Comparison of ENCODE assay signal across 19 cellular contexts in genomic region chr1:204359131-204359473, GRCh38. TPM values are rescaled to one million over a fixed set of nuclear protein-coding genes. Genes with fewer than 3 reads are reported as not detected.
DNase-seq lines count a peak whose midpoint lies in the region; ATAC-seq and TF ChIP-seq lines count a peak whose summit lies in the region.
"Had no signal": no experiment of that assay in that cellular context is flagged by ENCODE, and none has a peak within 500 bp of the region (broad histone marks: within the 10 kb centered on the region; RNA-seq: fewer than 3 reads in every experiment).

No MANE protein-coding gene starts in this region.

- H4K20me1 ChIP-seq in neural cell (ENCODE audit: insufficient read depth): no peaks in the 10 kb centered on the region

- peaks cover 4% of the 10 kb centered on the region for H3F3A ChIP-seq in neural cell (ENCODE audit: insufficient read depth, low read length, poor library complexity, severe bottlenecking)

- POLR2A ChIA-PET in AG04449 (lab: Yijun Ruan, JAX): no interaction called here

- H2AFZ ChIP-seq in neural cell (ENCODE audit: low read depth, low read length): peak overlapping the region; percentile 35

- H3K27ac ChIP-seq in HUES6 (ENCODE audit: low read depth, low read length) (no peak overlapping the region), neural cell (ENCODE audit: low read length) (peak overlapping the region; percentile 99)
- H3K27ac ChIP-seq: neutrophil, upper lobe of left lung had no signal

- CTCF ChIA-PET in AG04449 (lab: Yijun Ruan, JAX): interaction anchor here (1.0 to 9.5 kb wide), 9 partner anchors 8 to 488 kb away, joined by 3 to 378 read pairs (median 124); partner anchors contain the start of genes ETNK2, GOLT1A and REN

- H3K4me1 ChIP-seq in HUES6 (ENCODE audit: control insufficient read depth, insufficient read depth, low read length): peaks cover 36% of the 10 kb centered on the region

- no peak for TF ChIP-seq CTCF in AG04449 (IDR thresholded peaks at IDR 0.05; ENCODE audit: insufficient read depth, low read length, missing control alignments)
- TF ChIP-seq CTCF in foreskin fibroblast (IDR thresholded peaks at IDR 0.05; ENCODE audit: low read depth, low read length): no peak
- no peak for TF ChIP-seq CTCF in neural cell (IDR thresholded peaks at IDR 0.05; ENCODE audit: poor library complexity, severe bottlenecking)

- H3K9me3 ChIP-seq in HUES6 (ENCODE audit: control insufficient read depth, insufficient read depth, low read depth, low read length) (no peaks in the 10 kb centered on the region), neural cell (ENCODE audit: low read length) (no peaks in the 10 kb centered on the region)
- H3K9me3 ChIP-seq: neutrophil, right atrium auricular region, upper lobe of left lung had no signal

- ATAC-seq in HG03378 (IDR thresholded peaks at IDR 0.05; ENCODE audit: unreplicated experiment) (no peak), GM21515 (IDR thresholded peaks at IDR 0.05; ENCODE audit: unreplicated experiment) (no peak), HG03521 (IDR thresholded peaks at IDR 0.05; ENCODE audit: unreplicated experiment) (no peak)
- ATAC-seq: activated CD4-positive, CD25-positive, alpha-beta regulatory T cell treated with anti-CD3 and anti-CD28 coated beads, Interleukin-2, amount 50 U/mL, for 24 hours; activated naive CD8-positive, alpha-beta T cell treated with anti-CD3 and anti-CD28 coated beads, Interleukin-2, amount 50 U/mL, for 24 hours; activated T-helper 17 cell treated with anti-CD3 and anti-CD28 coated beads, Interleukin-2, amount 50 U/mL, for 72 hours; esophagus mucosa had no signal

- H3K4me2 ChIP-seq in neural cell (ENCODE audit: low read length): peak overlapping the region; percentile 88

- H3K9me2 ChIP-seq in neural cell (ENCODE audit: insufficient read depth, low read length): no peaks in the 10 kb centered on the region

- TF ChIP-seq RAD21 in neural cell (conservative IDR thresholded peaks at IDR 0.05): peak; percentile 38

- H3K4me3 ChIP-seq in AG04449 (ENCODE audit: low read depth, low read length): peak overlapping the region; percentile 49
- peak overlapping the region; percentile 21; the same call in 1 of the 2 replicates for H3K4me3 ChIP-seq in HUES6 (ENCODE audit: low read depth, low read length)
- H3K4me3 ChIP-seq in foreskin fibroblast (ENCODE audit: low read depth in 1 of 2, low read length in 2 of 2): peak overlapping the region; percentile 24 to 32
- H3K4me3 ChIP-seq in neural cell (ENCODE audit: low read length): peak overlapping the region; percentile 83
- H3K4me3 ChIP-seq: right atrium auricular region, upper lobe of left lung had no signal

- peaks cover 41% of the 10 kb centered on the region for H3K79me2 ChIP-seq in neural cell (replicated peaks; ENCODE audit: insufficient read depth, low read length)

- H3K27me3 ChIP-seq in HUES6 (ENCODE audit: control insufficient read depth, insufficient read depth, low read length) (peaks cover 19% of the 10 kb centered on the region), neural cell (ENCODE audit: insufficient read depth, low read depth, low read length) (peaks cover under 1% of the 10 kb centered on the region)
- H3K27me3 ChIP-seq: right atrium auricular region, upper lobe of left lung had no signal

- H3K36me3 ChIP-seq in HUES6 (ENCODE audit: control insufficient read depth, insufficient read depth, low read length) (no peaks in the 10 kb centered on the region), neural cell (ENCODE audit: insufficient read depth, low read length) (no peaks in the 10 kb centered on the region)
- H3K36me3 ChIP-seq: neutrophil, right atrium auricular region, upper lobe of left lung had no signal

- DNase-seq in AG04449 (ENCODE audit: low read depth, low spot score) (no peak), foreskin fibroblast (no peak), DMS79 (lab: John Stamatoyannopoulos, UW) (no peak)
- DNase-seq: CD8-positive, alpha-beta memory T cell; NCI-H774; stimulated activated naive CD4-positive, alpha-beta T cell; T-helper 9 cell had no signal

- H3K9ac ChIP-seq in HUES6 (ENCODE audit: low read length) (no peak overlapping the region), neural cell (ENCODE audit: low read length) (peak overlapping the region; percentile 95)

- TF ChIP-seq EP300 in neural cell (conservative IDR thresholded peaks at IDR 0.05; ENCODE audit: poor library complexity, severe bottlenecking): no peak

TF ChIP-seq in neural cell, 6 proteins besides CTCF, POLR2A, EP300 and RAD21:
- TF ChIP-seq, protein P1, sequence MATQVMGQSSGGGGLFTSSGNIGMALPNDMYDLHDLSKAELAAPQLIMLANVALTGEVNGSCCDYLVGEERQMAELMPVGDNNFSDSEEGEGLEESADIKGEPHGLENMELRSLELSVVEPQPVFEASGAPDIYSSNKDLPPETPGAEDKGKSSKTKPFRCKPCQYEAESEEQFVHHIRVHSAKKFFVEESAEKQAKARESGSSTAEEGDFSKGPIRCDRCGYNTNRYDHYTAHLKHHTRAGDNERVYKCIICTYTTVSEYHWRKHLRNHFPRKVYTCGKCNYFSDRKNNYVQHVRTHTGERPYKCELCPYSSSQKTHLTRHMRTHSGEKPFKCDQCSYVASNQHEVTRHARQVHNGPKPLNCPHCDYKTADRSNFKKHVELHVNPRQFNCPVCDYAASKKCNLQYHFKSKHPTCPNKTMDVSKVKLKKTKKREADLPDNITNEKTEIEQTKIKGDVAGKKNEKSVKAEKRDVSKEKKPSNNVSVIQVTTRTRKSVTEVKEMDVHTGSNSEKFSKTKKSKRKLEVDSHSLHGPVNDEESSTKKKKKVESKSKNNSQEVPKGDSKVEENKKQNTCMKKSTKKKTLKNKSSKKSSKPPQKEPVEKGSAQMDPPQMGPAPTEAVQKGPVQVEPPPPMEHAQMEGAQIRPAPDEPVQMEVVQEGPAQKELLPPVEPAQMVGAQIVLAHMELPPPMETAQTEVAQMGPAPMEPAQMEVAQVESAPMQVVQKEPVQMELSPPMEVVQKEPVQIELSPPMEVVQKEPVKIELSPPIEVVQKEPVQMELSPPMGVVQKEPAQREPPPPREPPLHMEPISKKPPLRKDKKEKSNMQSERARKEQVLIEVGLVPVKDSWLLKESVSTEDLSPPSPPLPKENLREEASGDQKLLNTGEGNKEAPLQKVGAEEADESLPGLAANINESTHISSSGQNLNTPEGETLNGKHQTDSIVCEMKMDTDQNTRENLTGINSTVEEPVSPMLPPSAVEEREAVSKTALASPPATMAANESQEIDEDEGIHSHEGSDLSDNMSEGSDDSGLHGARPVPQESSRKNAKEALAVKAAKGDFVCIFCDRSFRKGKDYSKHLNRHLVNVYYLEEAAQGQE (IDR thresholded peaks at IDR 0.05; ENCODE audit: borderline replicate concordance): no peak
- TF ChIP-seq MXI1 (conservative IDR thresholded peaks at IDR 0.05; ENCODE audit: poor library complexity, severe bottlenecking) (no peak), TAF1 (IDR thresholded peaks at IDR 0.05; ENCODE audit: low read depth) (peak; percentile 51), SMC3 (conservative IDR thresholded peaks at IDR 0.05; ENCODE audit: poor library complexity) (peak; percentile 39), POLR2AphosphoS5 (IDR thresholded peaks at IDR 0.05) (no peak)

RNA-seq across cellular contexts. Expression of gene PLEKHA6, which starts 0.6 kb away (rescaled TPM):
- polyA plus RNA-seq in neural cell: 22.6 and 25.5 TPM in 2 replicates
- 24.3 and 28.7 TPM in 2 replicates for polyA minus RNA-seq in neural cell
- polyA plus RNA-seq: CD8-positive, alpha-beta memory T cell had no signal

RNA-seq across cellular contexts. Expression of gene PPP1R15B, which starts 52.5 kb away (rescaled TPM):
- polyA plus RNA-seq in neural cell: 30.1 and 31.2 TPM in 2 replicates
- 55.2 and 55.5 TPM in 2 replicates for polyA minus RNA-seq in neural cell

Comparison
In these comparisons a context has a peak if more than half of its experiments do, and no peak if none do; other contexts are left out.
1. H3K4me3 ChIP-seq: peak in every context shown above with its lines; median percentile 83 in neural cell; 49 in AG04449; 28 in foreskin fibroblast; 21 in HUES6.